Comparison of ENCODE assay signal across 25 cellular contexts in genomic region chr2:25722224-25722623, GRCh38.
"Had no signal": no experiment of that assay in that cellular context is flagged by ENCODE, and none has a peak within 500 bp of the region (broad histone marks: within the 10 kb centered on the region; RNA-seq: fewer than 3 reads in every experiment).

No MANE protein-coding gene starts in this region.

- H3K36me3 Mint-ChIP-seq: immature natural killer cell; naive thymus-derived CD8-positive, alpha-beta T cell; stimulated activated naive B cell treated with anti-CD40 and anti-IgM and Interleukin-4, amounts not matched to agents 10 μg/mL and 1 μg/mL and 100 μg/mL, for 72 hours had no signal

- ATAC-seq: left colon; left lung; lower lobe of right lung; naive thymus-derived CD8-positive, alpha-beta T cell; psoas muscle; right lobe of liver; stimulated activated naive B cell treated with anti-CD40 and anti-IgM and Interleukin-4, amounts not matched to agents 10 μg/mL and 1 μg/mL and 100 μg/mL, for 72 hours; stimulated activated naive CD8-positive, alpha-beta T cell treated with anti-CD3 and anti-CD28 coated beads, Interleukin-15, Interleukin-2, amounts not matched to agents 100 U/mL and 50 U/mL, for 24 hours had no signal

- H3K4me3 Mint-ChIP-seq: immature natural killer cell; naive thymus-derived CD8-positive, alpha-beta T cell; nephron; neural crest cell; stimulated activated naive B cell treated with anti-CD40 and anti-IgM and Interleukin-4, amounts not matched to agents 10 μg/mL and 1 μg/mL and 100 μg/mL, for 72 hours had no signal

- DNase-seq: hypothalamus; immature natural killer cell; kidney; left colon; left lung; lower lobe of right lung; mammary epithelial cell; mesenchymal stem cell; naive thymus-derived CD8-positive, alpha-beta T cell; occipital lobe; psoas muscle; right lobe of liver; stimulated activated CD4-positive, alpha-beta T cell treated with anti-CD3 and anti-CD28 coated beads, Interleukin-1b, Interleukin-23, amount 100 ng/mL, for 48 hours; stimulated activated CD4-positive, alpha-beta T cell treated with anti-CD3 and anti-CD28 coated beads, Interleukin-2, amount 100 ng/mL, for 48 hours; stimulated activated CD4-positive, alpha-beta T cell treated with anti-CD3 and anti-CD28 coated beads, Interleukin-4, amount 100 ng/mL, for 4 hours; stimulated activated CD8-positive, alpha-beta memory T cell treated with anti-CD3 and anti-CD28 coated beads, Interleukin-4, amount 100 ng/mL, for 48 hours; stimulated activated naive B cell treated with anti-CD40 and anti-IgM and Interleukin-4, amounts not matched to agents 10 μg/mL and 1 μg/mL and 100 μg/mL, for 72 hours; stimulated activated naive CD8-positive, alpha-beta T cell treated with anti-CD3 and anti-CD28 coated beads, Interleukin-15, Interleukin-2, amounts not matched to agents 100 U/mL and 50 U/mL, for 24 hours; stomach; testis; thyroid gland; transverse colon; upper lobe of left lung had no signal

- H3K4me1 Mint-ChIP-seq: immature natural killer cell, nephron had no signal

- H3K9me3 Mint-ChIP-seq: immature natural killer cell; naive thymus-derived CD8-positive, alpha-beta T cell; nephron; stimulated activated naive B cell treated with anti-CD40 and anti-IgM and Interleukin-4, amounts not matched to agents 10 μg/mL and 1 μg/mL and 100 μg/mL, for 72 hours had no signal

- H3K27ac Mint-ChIP-seq: immature natural killer cell; nephron; stimulated activated naive B cell treated with anti-CD40 and anti-IgM and Interleukin-4, amounts not matched to agents 10 μg/mL and 1 μg/mL and 100 μg/mL, for 72 hours had no signal
